ENCODE assay signal across 31 cellular contexts in the genomic region with DNA sequence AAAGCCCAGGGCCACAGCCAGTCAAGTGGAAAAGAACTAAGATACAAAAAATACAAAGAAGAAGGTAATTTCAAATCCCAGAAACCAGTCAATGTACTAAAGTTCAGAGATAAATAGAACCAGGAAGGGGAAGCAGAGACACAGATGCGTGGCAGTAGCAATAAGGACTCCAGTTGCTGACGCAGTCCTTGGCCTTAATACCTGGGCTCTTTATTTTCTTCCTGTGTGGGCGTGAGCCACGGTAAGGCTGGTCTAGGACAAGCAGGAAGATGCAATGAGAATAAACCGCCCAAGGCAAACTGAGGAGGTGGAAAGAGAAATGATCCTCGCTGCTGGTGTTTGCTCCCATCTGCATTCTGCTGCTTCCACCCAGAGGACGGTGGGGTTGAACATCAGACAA.
"Had no signal": no experiment of that assay in that cellular context is flagged by ENCODE, and none has a peak within 500 bp of the region (broad histone marks: within the 10 kb centered on the region; RNA-seq: fewer than 3 reads in every experiment).

No MANE protein-coding gene starts in this region.

- H3K4me2 ChIP-seq: SK-N-SH, smooth muscle cell had no signal

- H3K27ac ChIP-seq: ascending aorta, gastroesophageal sphincter, neutrophil, sigmoid colon, tibial nerve had no signal

- H3K9me3 ChIP-seq: ascending aorta, gastroesophageal sphincter, neutrophil, sigmoid colon, SK-N-SH, tibial nerve had no signal

- FAIRE-seq: endothelial cell of umbilical vein, urothelium cell line had no signal

- H3K4me1 ChIP-seq: ascending aorta, gastroesophageal sphincter, sigmoid colon, tibial nerve had no signal

- H3K9me3 Mint-ChIP-seq: activated CD4-positive, alpha-beta memory T cell treated with anti-CD3 and anti-CD28 coated beads, Interleukin-2, amount 10 ng/mL, durations not matched to agents 7 days and 5 days; activated CD4-positive, alpha-beta T cell treated with anti-CD3 and anti-CD28 coated beads, Interleukin-2, amount 10 ng/mL, durations not matched to agents 7 days and 5 days; activated naive CD4-positive, alpha-beta T cell treated with anti-CD3 and anti-CD28 coated beads, Interleukin-2, amount 10 ng/mL, durations not matched to agents 7 days and 5 days; activated naive CD8-positive, alpha-beta T cell treated with anti-CD3 and anti-CD28 coated beads, Interleukin-2, amount 10 ng/mL, durations not matched to agents 7 days and 5 days; activated T-cell treated with anti-CD3 and anti-CD28 coated beads, Interleukin-2, amount 50 U/mL, for 24 hours; immature natural killer cell; naive B cell; nephron progenitor cell; T-helper 1 cell treated with Interleukin-12 subunit alpha and Interleukin-12 subunit beta and Interleukin-4 antibody, amounts not matched to agents 30 μg/mL and 1 μg/mL, for 36 hours; WTC11 had no signal

- ATAC-seq: gastroesophageal sphincter, left ventricle myocardium superior, WTC11 had no signal

- H3K27ac Mint-ChIP-seq: activated CD4-positive, alpha-beta memory T cell treated with anti-CD3 and anti-CD28 coated beads, Interleukin-2, amount 10 ng/mL, durations not matched to agents 7 days and 5 days; activated CD4-positive, alpha-beta T cell treated with anti-CD3 and anti-CD28 coated beads, Interleukin-2, amount 10 ng/mL, durations not matched to agents 7 days and 5 days; activated naive CD4-positive, alpha-beta T cell treated with anti-CD3 and anti-CD28 coated beads, Interleukin-2, amount 10 ng/mL, durations not matched to agents 7 days and 5 days; activated naive CD8-positive, alpha-beta T cell treated with anti-CD3 and anti-CD28 coated beads, Interleukin-2, amount 10 ng/mL, durations not matched to agents 7 days and 5 days; activated T-cell treated with anti-CD3 and anti-CD28 coated beads, Interleukin-2, amount 50 U/mL, for 24 hours; brain; immature natural killer cell; naive B cell; nephron progenitor cell; T-helper 1 cell treated with Interleukin-12 subunit alpha and Interleukin-12 subunit beta and Interleukin-4 antibody, amounts not matched to agents 30 μg/mL and 1 μg/mL, for 36 hours; WTC11 had no signal

- H3K27me3 Mint-ChIP-seq: activated naive CD4-positive, alpha-beta T cell treated with anti-CD3 and anti-CD28 coated beads, Interleukin-2, amount 10 ng/mL, durations not matched to agents 7 days and 5 days had no signal

- H3K9ac ChIP-seq: SK-N-SH had no signal

- H3K4me1 Mint-ChIP-seq: activated CD4-positive, alpha-beta memory T cell treated with anti-CD3 and anti-CD28 coated beads, Interleukin-2, amount 10 ng/mL, durations not matched to agents 7 days and 5 days; activated CD4-positive, alpha-beta T cell treated with anti-CD3 and anti-CD28 coated beads, Interleukin-2, amount 10 ng/mL, durations not matched to agents 7 days and 5 days; activated naive CD4-positive, alpha-beta T cell treated with anti-CD3 and anti-CD28 coated beads, Interleukin-2, amount 10 ng/mL, durations not matched to agents 7 days and 5 days; activated naive CD8-positive, alpha-beta T cell treated with anti-CD3 and anti-CD28 coated beads, Interleukin-2, amount 10 ng/mL, durations not matched to agents 7 days and 5 days; brain; immature natural killer cell; nephron progenitor cell; WTC11 had no signal

- H3K4me3 Mint-ChIP-seq: activated CD4-positive, alpha-beta memory T cell treated with anti-CD3 and anti-CD28 coated beads, Interleukin-2, amount 10 ng/mL, durations not matched to agents 7 days and 5 days; activated CD4-positive, alpha-beta T cell treated with anti-CD3 and anti-CD28 coated beads, Interleukin-2, amount 10 ng/mL, durations not matched to agents 7 days and 5 days; activated naive CD4-positive, alpha-beta T cell treated with anti-CD3 and anti-CD28 coated beads, Interleukin-2, amount 10 ng/mL, durations not matched to agents 7 days and 5 days; activated naive CD8-positive, alpha-beta T cell treated with anti-CD3 and anti-CD28 coated beads, Interleukin-2, amount 10 ng/mL, durations not matched to agents 7 days and 5 days; activated T-cell treated with anti-CD3 and anti-CD28 coated beads, Interleukin-2, amount 50 U/mL, for 24 hours; brain; immature natural killer cell; naive B cell; nephron progenitor cell; T-helper 1 cell treated with Interleukin-12 subunit alpha and Interleukin-12 subunit beta and Interleukin-4 antibody, amounts not matched to agents 30 μg/mL and 1 μg/mL, for 36 hours; WTC11 had no signal

- DNase-seq: activated CD4-positive, alpha-beta memory T cell treated with anti-CD3 and anti-CD28 coated beads, Interleukin-2, amount 10 ng/mL, durations not matched to agents 7 days and 5 days; activated CD4-positive, alpha-beta T cell treated with anti-CD3 and anti-CD28 coated beads for 1 hour; activated CD4-positive, alpha-beta T cell treated with anti-CD3 and anti-CD28 coated beads, Interleukin-2, amount 10 ng/mL, durations not matched to agents 7 days and 5 days; activated CD8-positive, alpha-beta memory T cell treated with anti-CD3 and anti-CD28 coated beads, Interleukin-2, amount 50 U/mL, for 48 hours; activated gamma-delta T cell; activated naive CD4-positive, alpha-beta T cell treated with anti-CD3 and anti-CD28 coated beads, Interleukin-2, amount 10 ng/mL, durations not matched to agents 7 days and 5 days; activated naive CD8-positive, alpha-beta T cell treated with anti-CD3 and anti-CD28 coated beads, Interleukin-2, amount 10 ng/mL, durations not matched to agents 7 days and 5 days; activated T-cell treated with anti-CD3 and anti-CD28 coated beads, Interleukin-2, amount 50 U/mL, for 24 hours; cortex of kidney; hippocampal formation; immature natural killer cell; left ventricle myocardium superior; naive B cell; nephron progenitor cell; retina; sigmoid colon; SK-N-SH; stimulated activated CD4-positive, alpha-beta T cell treated with anti-CD3 and anti-CD28 coated beads, Interleukin-15, amount 100 ng/mL, for 24 hours; stimulated activated CD4-positive, alpha-beta T cell treated with anti-CD3 and anti-CD28 coated beads, Interleukin-2, amount 100 ng/mL, for 24 hours; stimulated activated naive CD4-positive, alpha-beta T cell treated with Interleukin-2 at 50 U/mL for 16 hours; SW 1271 had no signal

- H3K36me3 ChIP-seq: ascending aorta, gastroesophageal sphincter, neutrophil, sigmoid colon, tibial nerve had no signal

- H3K36me3 Mint-ChIP-seq: activated naive CD4-positive, alpha-beta T cell treated with anti-CD3 and anti-CD28 coated beads, Interleukin-2, amount 10 ng/mL, durations not matched to agents 7 days and 5 days; activated naive CD8-positive, alpha-beta T cell treated with anti-CD3 and anti-CD28 coated beads, Interleukin-2, amount 10 ng/mL, durations not matched to agents 7 days and 5 days; brain; immature natural killer cell; naive B cell; WTC11 had no signal

- H3K27me3 ChIP-seq: ascending aorta, gastroesophageal sphincter, neutrophil, sigmoid colon had no signal

- H3K4me3 ChIP-seq: ascending aorta, gastroesophageal sphincter, sigmoid colon, smooth muscle cell, tibial nerve had no signal
